In genomic region chr12:57090456-57090855, GRCh38 we compare ENCODE assay signal across 8 cellular contexts. TPM values are rescaled to one million over a fixed set of nuclear protein-coding genes. Genes with fewer than 3 reads are reported as not detected.
DNase-seq lines count a peak whose midpoint lies in the region; ATAC-seq and TF ChIP-seq lines count a peak whose summit lies in the region.

No MANE protein-coding gene starts in this region.

- TF ChIP-seq POLR2A in NB4 (IDR thresholded peaks at IDR 0.05; ENCODE audit: extremely low read depth, insufficient read length), result no peak

- peak overlapping the region; percentile 55 for H3K4me2 ChIP-seq in neural cell (ENCODE audit: low read length)

- H3K27ac ChIP-seq in effector memory CD4-positive, alpha-beta T cell (ENCODE audit: insufficient read depth, low read length, poor library complexity, severe bottlenecking), result peak overlapping the region; percentile 20
- H3K27ac ChIP-seq in neural cell (ENCODE audit: low read length), result no peak overlapping the region

- peaks cover 17% of the 10 kb centered on the region for H3K79me2 ChIP-seq in neural cell (replicated peaks; ENCODE audit: insufficient read depth, low read length)

- H3K4me1 ChIP-seq in BE2C, result peaks cover 19% of the 10 kb centered on the region
- H3K4me1 ChIP-seq in effector memory CD4-positive, alpha-beta T cell (ENCODE audit: control insufficient read depth, insufficient read depth, low read length, poor library complexity, severe bottlenecking), result peaks cover 35% of the 10 kb centered on the region

- no peaks in the 10 kb centered on the region for H4K20me1 ChIP-seq in neural cell (ENCODE audit: insufficient read depth)

- DNase-seq in BE2C, result no peak
- DNase-seq in NB4 (ENCODE audit: low read depth), result no peak
- DNase-seq in effector memory CD4-positive, alpha-beta T cell, result no peak
- no peak for DNase-seq in GM13976 (ENCODE audit: low spot score)
- no peak for DNase-seq in Kasumi-1 (lab: John Stamatoyannopoulos, UW)

- TF ChIP-seq CTCF in BE2C (IDR thresholded peaks at IDR 0.05; ENCODE audit: low read depth, low read length) (no peak), NB4 (IDR thresholded peaks at IDR 0.05; ENCODE audit: low read depth, low read length) (no peak), neural cell (IDR thresholded peaks at IDR 0.05; ENCODE audit: poor library complexity, severe bottlenecking) (no peak), GM13976 (IDR thresholded peaks at IDR 0.05; ENCODE audit: borderline replicate concordance, control extremely low read depth, extremely low read depth, insufficient read depth, missing control alignments) (no peak)

- no peak overlapping the region for H2AFZ ChIP-seq in neural cell (ENCODE audit: low read depth, low read length)

- no peaks in the 10 kb centered on the region for H3K9me2 ChIP-seq in neural cell (ENCODE audit: insufficient read depth, low read length)

- H3K27me3 ChIP-seq in BE2C (no peaks in the 10 kb centered on the region), neural cell (ENCODE audit: insufficient read depth, low read depth, low read length) (peaks cover 12% of the 10 kb centered on the region)
- no peaks in the 10 kb centered on the region for H3K27me3 ChIP-seq in effector memory CD4-positive, alpha-beta T cell (replicated peaks; ENCODE audit: control insufficient read depth, insufficient read depth, low read length, poor library complexity, severe bottlenecking)

- H3K36me3 ChIP-seq in BE2C (peaks cover 25% of the 10 kb centered on the region), neural cell (ENCODE audit: insufficient read depth, low read length) (no peaks in the 10 kb centered on the region)
- H3K36me3 ChIP-seq in effector memory CD4-positive, alpha-beta T cell (ENCODE audit: control insufficient read depth, insufficient read depth, low read length), result peaks cover 7% of the 10 kb centered on the region

- ATAC-seq in GM19455 (IDR thresholded peaks at IDR 0.05; ENCODE audit: unreplicated experiment) (no peak), GM21515 (IDR thresholded peaks at IDR 0.05; ENCODE audit: unreplicated experiment) (no peak)

- H3K4me3 ChIP-seq in BE2C (ENCODE audit: low read depth, low read length), result peak overlapping the region; percentile 6; the same call in 1 of the 2 replicates
- peak overlapping the region; percentile 82 for H3K4me3 ChIP-seq in NB4 (ENCODE audit: low read depth, low read length)
- H3K4me3 ChIP-seq in effector memory CD4-positive, alpha-beta T cell (ENCODE audit: insufficient read depth, low read depth, low read length, poor library complexity, severe bottlenecking), result no peak overlapping the region
- peak overlapping the region; percentile 91 for H3K4me3 ChIP-seq in neural cell (ENCODE audit: low read length)

- H3K9me3 ChIP-seq in BE2C (no peaks in the 10 kb centered on the region), neural cell (ENCODE audit: low read length) (no peaks in the 10 kb centered on the region)
- H3K9me3 ChIP-seq in effector memory CD4-positive, alpha-beta T cell (ENCODE audit: control insufficient read depth, low read length), result no peaks in the 10 kb centered on the region

- in situ Hi-C loops in GM13976 (cut with MboI; ENCODE audit: low sequenced_read_pairs, unreplicated experiment), result no loop called here

- TF ChIP-seq RAD21 in neural cell (conservative IDR thresholded peaks at IDR 0.05), result no peak

- peaks cover 4% of the 10 kb centered on the region for H3F3A ChIP-seq in neural cell (ENCODE audit: insufficient read depth, low read length, poor library complexity, severe bottlenecking)

- no peak for TF ChIP-seq EP300 in neural cell (conservative IDR thresholded peaks at IDR 0.05; ENCODE audit: poor library complexity, severe bottlenecking)

- H3K9ac ChIP-seq in neural cell (ENCODE audit: low read length), result no peak overlapping the region

TF ChIP-seq in neural cell, 6 proteins besides CTCF, POLR2A, EP300 and RAD21:
- no peak for TF ChIP-seq POLR2AphosphoS5 (IDR thresholded peaks at IDR 0.05)
- TF ChIP-seq REST (IDR thresholded peaks at IDR 0.05; ENCODE audit: borderline replicate concordance), result no peak
- no peak for TF ChIP-seq TAF1 (IDR thresholded peaks at IDR 0.05; ENCODE audit: low read depth)
- TF ChIP-seq SMC3 (conservative IDR thresholded peaks at IDR 0.05; ENCODE audit: poor library complexity), result no peak
- no peak for TF ChIP-seq MXI1 (conservative IDR thresholded peaks at IDR 0.05; ENCODE audit: poor library complexity, severe bottlenecking)
- TF ChIP-seq EZH2 (IDR thresholded peaks at IDR 0.05; ENCODE audit: borderline replicate concordance, insufficient read depth, low read length, poor library complexity, severe bottlenecking), result no peak

RNA-seq across cellular contexts. Expression of gene NAB2, which starts 1.5 kb away (rescaled TPM):
- 24.8 TPM for polyA plus RNA-seq in BE2C (2012; ENCODE audit: insufficient read depth, insufficient read length, low read depth)
- 15.6 and 16.4 TPM in 2 replicates for polyA plus RNA-seq in neural cell
- polyA minus RNA-seq in neural cell, result 17.6 and 20.9 TPM in 2 replicates

RNA-seq across cellular contexts. Expression of gene NEMP1, which starts 11.9 kb away (rescaled TPM):
- 5.8 TPM for polyA plus RNA-seq in BE2C (2012; ENCODE audit: insufficient read depth, insufficient read length, low read depth)
- polyA plus RNA-seq in neural cell, result 5.9 and 6.8 TPM in 2 replicates
- 3.9 and 4.3 TPM in 2 replicates for polyA minus RNA-seq in neural cell

RNA-seq across cellular contexts. Expression of gene STAT6, which starts 20.7 kb away (rescaled TPM):
- polyA plus RNA-seq in BE2C (2012; ENCODE audit: insufficient read depth, insufficient read length, low read depth), result 1.6 TPM
- polyA plus RNA-seq in neural cell, result not detected in 2 replicates
- 0.58 TPM in 1 of 2 replicates, not detected in the other for polyA minus RNA-seq in neural cell

RNA-seq across cellular contexts. Expression of gene LRP1, which starts 37.8 kb away (rescaled TPM):
- 6.4 TPM for polyA plus RNA-seq in BE2C (2012; ENCODE audit: insufficient read depth, insufficient read length, low read depth)
- 18.2 and 27.7 TPM in 2 replicates for polyA plus RNA-seq in neural cell
- 93.7 and 106 TPM in 2 replicates for polyA minus RNA-seq in neural cell

RNA-seq across cellular contexts. Expression of gene MYO1A, which starts 40.5 kb away (rescaled TPM):
- polyA plus RNA-seq in BE2C (2012; ENCODE audit: insufficient read depth, insufficient read length, low read depth), result not detected
- not detected in 2 replicates for polyA plus RNA-seq in neural cell
- not detected in 2 replicates for polyA minus RNA-seq in neural cell
